Comparison of ENCODE assay signal across 13 cellular contexts in genomic region chr17:50141026-50141749, GRCh38. TPM values are rescaled to one million over a fixed set of nuclear protein-coding genes. Genes with fewer than 3 reads are reported as not detected.
DNase-seq lines count a peak whose midpoint lies in the region; ATAC-seq and TF ChIP-seq lines count a peak whose summit lies in the region.
"Had no signal": no experiment of that assay in that cellular context is flagged by ENCODE, and none has a peak within 500 bp of the region (broad histone marks: within the 10 kb centered on the region; RNA-seq: fewer than 3 reads in every experiment).

No MANE protein-coding gene starts in this region.

- H3K4me3 Mint-ChIP-seq in activated T-cell treated with anti-CD3 and anti-CD28 coated beads, Interleukin-2, amount 50 U/mL, for 72 hours: peak overlapping the region; percentile 77 to 78
- H3K4me3 Mint-ChIP-seq in activated CD4-positive, alpha-beta memory T cell treated with anti-CD3 and anti-CD28 coated beads for 36 hours: peak overlapping the region; percentile 24
- peak overlapping the region; percentile 25 for H3K4me3 Mint-ChIP-seq in glutamatergic neuron (ENCODE audit: unreplicated experiment)
- H3K4me3 Mint-ChIP-seq in stimulated activated memory B cell treated with anti-CD40 and anti-IgM and Interleukin-4, amounts not matched to agents 10 μg/mL and 1 μg/mL and 100 μg/mL, for 72 hours: peak overlapping the region; percentile 47

- H3K27ac Mint-ChIP-seq in activated T-cell treated with anti-CD3 and anti-CD28 coated beads, Interleukin-2, amount 50 U/mL, for 72 hours: peak overlapping the region; percentile 64
- H3K27ac Mint-ChIP-seq in activated CD4-positive, alpha-beta memory T cell treated with anti-CD3 and anti-CD28 coated beads for 36 hours: peak overlapping the region; percentile 77
- peak overlapping the region; percentile 52 for H3K27ac Mint-ChIP-seq in glutamatergic neuron (ENCODE audit: unreplicated experiment)
- peak overlapping the region; percentile 53 for H3K27ac Mint-ChIP-seq in stimulated activated memory B cell treated with anti-CD40 and anti-IgM and Interleukin-4, amounts not matched to agents 10 μg/mL and 1 μg/mL and 100 μg/mL, for 72 hours

- intact Hi-C loops in activated CD4-positive, alpha-beta memory T cell treated with anti-CD3 and anti-CD28 coated beads for 36 hours (cut with micrococcal nuclease): no loop called here

- no peak for ATAC-seq in activated T-cell treated with anti-CD3 and anti-CD28 coated beads, Interleukin-2, amount 50 U/mL, for 72 hours (replicated peaks in 1 of 2)
- ATAC-seq in stimulated activated memory B cell treated with anti-CD40 and anti-IgM and Interleukin-4, amounts not matched to agents 10 μg/mL and 1 μg/mL and 100 μg/mL, for 72 hours: no peak
- ATAC-seq: body of pancreas had no signal

- CTCF ChIA-PET in activated CD4-positive, alpha-beta memory T cell treated with anti-CD3 and anti-CD28 coated beads for 36 hours (lab: Charles Lee): interaction anchor here (1.0 to 3.9 kb wide), 13 partner anchors 7 to 156 kb away, joined by 3 to 48 read pairs (median 14); partner anchors contain the start of genes PPP1R9B and SAMD14

- no peak for DNase-seq in activated T-cell treated with anti-CD3 and anti-CD28 coated beads, Interleukin-2, amount 50 U/mL, for 72 hours
- DNase-seq in activated T-cell treated with anti-CD3 and anti-CD28 coated beads, Interleukin-2, amount 50 U/mL, for 48 hours: no peak
- no peak for DNase-seq in activated CD4-positive, alpha-beta memory T cell treated with anti-CD3 and anti-CD28 coated beads for 36 hours
- DNase-seq in glutamatergic neuron (no peak), NCI-H2227 (lab: John Stamatoyannopoulos, UW; ENCODE audit: unreplicated experiment) (no peak), foreskin fibroblast (no peak), NCI-H2029 treated with DMSO at 0.1 percent for 48 hours (lab: John Stamatoyannopoulos, UW) (no peak)
- DNase-seq: body of pancreas; GOT3; head of caudate nucleus; NCI-H2227 treated with DMSO at 0.1 percent for 48 hours; stimulated activated CD8-positive, alpha-beta memory T cell treated with anti-CD3 and anti-CD28 coated beads, Interleukin-4, amount 100 ng/mL, for 48 hours had no signal

- H3K4me3 ChIP-seq in foreskin fibroblast (ENCODE audit: low read depth in 1 of 2, low read length in 2 of 2): no peak overlapping the region
- H3K4me3 ChIP-seq: body of pancreas had no signal

- TF ChIP-seq CTCF in glutamatergic neuron (IDR thresholded peaks at IDR 0.05; ENCODE audit: partially characterized antibody, unreplicated experiment) (no peak), foreskin fibroblast (IDR thresholded peaks at IDR 0.05; ENCODE audit: low read depth, low read length) (no peak)

- no peaks in the 10 kb centered on the region for H3K27me3 Mint-ChIP-seq in activated T-cell treated with anti-CD3 and anti-CD28 coated beads, Interleukin-2, amount 50 U/mL, for 72 hours (ENCODE audit: low read depth)
- H3K27me3 Mint-ChIP-seq in activated CD4-positive, alpha-beta memory T cell treated with anti-CD3 and anti-CD28 coated beads for 36 hours: no peaks in the 10 kb centered on the region
- peaks cover 30% of the 10 kb centered on the region for H3K27me3 Mint-ChIP-seq in glutamatergic neuron (ENCODE audit: unreplicated experiment)
- no peaks in the 10 kb centered on the region for H3K27me3 Mint-ChIP-seq in stimulated activated memory B cell treated with anti-CD40 and anti-IgM and Interleukin-4, amounts not matched to agents 10 μg/mL and 1 μg/mL and 100 μg/mL, for 72 hours

- no peaks in the 10 kb centered on the region for H3K9me3 Mint-ChIP-seq in activated T-cell treated with anti-CD3 and anti-CD28 coated beads, Interleukin-2, amount 50 U/mL, for 72 hours
- H3K9me3 Mint-ChIP-seq in activated CD4-positive, alpha-beta memory T cell treated with anti-CD3 and anti-CD28 coated beads for 36 hours: no peaks in the 10 kb centered on the region
- peaks cover 13% of the 10 kb centered on the region for H3K9me3 Mint-ChIP-seq in glutamatergic neuron (ENCODE audit: unreplicated experiment)
- H3K9me3 Mint-ChIP-seq in stimulated activated memory B cell treated with anti-CD40 and anti-IgM and Interleukin-4, amounts not matched to agents 10 μg/mL and 1 μg/mL and 100 μg/mL, for 72 hours: no peaks in the 10 kb centered on the region

- H3K36me3 Mint-ChIP-seq in activated T-cell treated with anti-CD3 and anti-CD28 coated beads, Interleukin-2, amount 50 U/mL, for 72 hours (ENCODE audit: insufficient read depth in 2 of 2): peaks cover 23 to 45% of the 10 kb centered on the region in 2 donors
- peaks cover 81% of the 10 kb centered on the region for H3K36me3 Mint-ChIP-seq in activated CD4-positive, alpha-beta memory T cell treated with anti-CD3 and anti-CD28 coated beads for 36 hours
- peaks cover 12% of the 10 kb centered on the region for H3K36me3 Mint-ChIP-seq in glutamatergic neuron (ENCODE audit: unreplicated experiment)
- H3K36me3 Mint-ChIP-seq in stimulated activated memory B cell treated with anti-CD40 and anti-IgM and Interleukin-4, amounts not matched to agents 10 μg/mL and 1 μg/mL and 100 μg/mL, for 72 hours: peaks cover 98% of the 10 kb centered on the region

- H3K4me1 Mint-ChIP-seq in activated T-cell treated with anti-CD3 and anti-CD28 coated beads, Interleukin-2, amount 50 U/mL, for 72 hours (ENCODE audit: low read depth): peaks cover 83% of the 10 kb centered on the region
- peaks cover 68% of the 10 kb centered on the region for H3K4me1 Mint-ChIP-seq in activated CD4-positive, alpha-beta memory T cell treated with anti-CD3 and anti-CD28 coated beads for 36 hours (ENCODE audit: low read depth)
- H3K4me1 Mint-ChIP-seq in glutamatergic neuron (ENCODE audit: low read depth, unreplicated experiment): peaks cover 22% of the 10 kb centered on the region
- peaks cover 88% of the 10 kb centered on the region for H3K4me1 Mint-ChIP-seq in stimulated activated memory B cell treated with anti-CD40 and anti-IgM and Interleukin-4, amounts not matched to agents 10 μg/mL and 1 μg/mL and 100 μg/mL, for 72 hours

- POLR2A ChIA-PET in activated CD4-positive, alpha-beta memory T cell treated with anti-CD3 and anti-CD28 coated beads for 36 hours (lab: Charles Lee): interaction anchor here (1.0 to 1.2 kb wide), 3 partner anchors 9 to 205 kb away, joined by 3 read pairs; no protein-coding TSS in a partner anchor

RNA-seq across cellular contexts. Expression of gene PPP1R9B, which starts 9.3 kb away (rescaled TPM):
- total RNA-seq in activated T-cell treated with anti-CD3 and anti-CD28 coated beads, Interleukin-2, amount 50 U/mL, for 72 hours: 100 to 1,000 TPM; 111 to 128 TPM
- 10 to 100 TPM; 84.3 to 86.1 TPM for total RNA-seq in activated CD4-positive, alpha-beta memory T cell treated with anti-CD3 and anti-CD28 coated beads for 36 hours
- total RNA-seq in glutamatergic neuron (ENCODE audit: unreplicated experiment): 74.0 TPM

RNA-seq across cellular contexts. Expression of gene SAMD14, which starts 11.2 kb away (rescaled TPM):
- total RNA-seq in activated T-cell treated with anti-CD3 and anti-CD28 coated beads, Interleukin-2, amount 50 U/mL, for 72 hours: 1 to 10 TPM; 3.3 to 6.9 TPM
- total RNA-seq in activated CD4-positive, alpha-beta memory T cell treated with anti-CD3 and anti-CD28 coated beads for 36 hours: 1 to 10 TPM; 3.4 to 3.7 TPM
- total RNA-seq in glutamatergic neuron (ENCODE audit: unreplicated experiment): 95.0 TPM
- total RNA-seq: body of pancreas had no signal

RNA-seq across cellular contexts. Expression of gene SGCA, which starts 24.6 kb away (rescaled TPM):
- total RNA-seq in activated T-cell treated with anti-CD3 and anti-CD28 coated beads, Interleukin-2, amount 50 U/mL, for 72 hours: 1 to 10 TPM; 1.7 to 2.3 TPM
- under 1 TPM in 1 of 2 experiments, not detected in 1; 0.59 TPM for total RNA-seq in activated CD4-positive, alpha-beta memory T cell treated with anti-CD3 and anti-CD28 coated beads for 36 hours
- 1.3 TPM for total RNA-seq in glutamatergic neuron (ENCODE audit: unreplicated experiment)

RNA-seq across cellular contexts. Expression of gene PDK2, which starts 46.0 kb away (rescaled TPM):
- total RNA-seq in activated T-cell treated with anti-CD3 and anti-CD28 coated beads, Interleukin-2, amount 50 U/mL, for 72 hours: 10 to 100 TPM; 26.6 to 34.6 TPM
- 10 to 100 TPM; 13.3 to 14.6 TPM for total RNA-seq in activated CD4-positive, alpha-beta memory T cell treated with anti-CD3 and anti-CD28 coated beads for 36 hours
- 36.9 TPM for total RNA-seq in glutamatergic neuron (ENCODE audit: unreplicated experiment)

Comparison
In these comparisons a context has a peak if more than half of its experiments do, and no peak if none do; other contexts are left out.
1. H3K4me3 Mint-ChIP-seq: peak in every context shown above with its lines; median percentile 78 in activated T-cell treated with anti-CD3 and anti-CD28 coated beads, Interleukin-2, amount 50 U/mL, for 72 hours; 47 in stimulated activated memory B cell treated with anti-CD40 and anti-IgM and Interleukin-4, amounts not matched to agents 10 μg/mL and 1 μg/mL and 100 μg/mL, for 72 hours; 25 in glutamatergic neuron; 24 in activated CD4-positive, alpha-beta memory T cell treated with anti-CD3 and anti-CD28 coated beads for 36 hours.
2. RNA of gene SAMD14, which starts 11.2 kb away (total RNA-seq): 95.0 TPM in glutamatergic neuron (single experiment); 3.3 to 6.9 TPM in activated T-cell treated with anti-CD3 and anti-CD28 coated beads, Interleukin-2, amount 50 U/mL, for 72 hours and 3.4 to 3.7 TPM in activated CD4-positive, alpha-beta memory T cell treated with anti-CD3 and anti-CD28 coated beads for 36 hours; every median in the first group is over 10 times any median in the second.
3. Peak in every context shown above with its lines, with median percentiles within 50 percentile points of each other: H3K27ac Mint-ChIP-seq.